ENCODE assay signal across 20 cellular contexts in genomic region chr5:74493426-74493825, GRCh38.
"Had no signal": no experiment of that assay in that cellular context is flagged by ENCODE, and none has a peak within 500 bp of the region (broad histone marks: within the 10 kb centered on the region; RNA-seq: fewer than 3 reads in every experiment).

No MANE protein-coding gene starts in this region.

- H3K4me3 ChIP-seq: right atrium auricular region, thyroid gland had no signal

- H3K27ac ChIP-seq: right atrium auricular region, thyroid gland, VCaP had no signal

- H3K27me3 ChIP-seq: right atrium auricular region, thyroid gland had no signal

- H3K9me3 ChIP-seq: right atrium auricular region, thyroid gland had no signal

- H3K36me3 ChIP-seq: right atrium auricular region, thyroid gland had no signal

- H3K4me1 ChIP-seq: right atrium auricular region, thyroid gland had no signal

- ATAC-seq: activated CD8-positive, alpha-beta T cell treated with anti-CD3 and anti-CD28 coated beads, Interleukin-2, amount 10 ng/mL, durations not matched to agents 7 days and 5 days; left ventricle myocardium superior; natural killer cell; T-cell had no signal

- DNase-seq: activated CD4-positive, alpha-beta T cell treated with anti-CD3 and anti-CD28 coated beads for 1 hour; activated CD4-positive, alpha-beta T cell treated with anti-CD3 and anti-CD28 coated beads, Interleukin-2, amount 50 U/mL, for 1 hour; activated CD8-positive, alpha-beta T cell treated with anti-CD3 and anti-CD28 coated beads, Interleukin-2, amount 10 ng/mL, durations not matched to agents 7 days and 5 days; activated naive CD8-positive, alpha-beta T cell treated with anti-CD3 and anti-CD28 coated beads, Interleukin-2, amount 10 ng/mL, durations not matched to agents 7 days and 5 days; amygdala; central memory CD4-positive, alpha-beta T cell; dermis blood vessel endothelial cell; effector CD8-positive, alpha-beta T cell; hippocampal formation; left ventricle myocardium superior; mammary epithelial cell; midbrain; natural killer cell; stimulated activated CD4-positive, alpha-beta T cell treated with anti-CD3 and anti-CD28 coated beads, Interleukin-12 subunit alpha, Interleukin-12 subunit beta, amount 100 ng/mL, for 4 hours; stimulated activated CD4-positive, alpha-beta T cell treated with anti-CD3 and anti-CD28 coated beads, Interleukin-1b, Interleukin-23, amount 100 ng/mL, for 48 hours; substantia nigra; T-cell; thyroid gland had no signal
